Comparison of ENCODE assay signal across 16 cellular contexts in genomic region chr19:4049432-4049831, GRCh38. TPM values are rescaled to one million over a fixed set of nuclear protein-coding genes. Genes with fewer than 3 reads are reported as not detected.
DNase-seq lines count a peak whose midpoint lies in the region; ATAC-seq, FAIRE-seq and TF ChIP-seq lines count a peak whose summit lies in the region.
"Had no signal": no experiment of that assay in that cellular context is flagged by ENCODE, and none has a peak within 500 bp of the region (broad histone marks: within the 10 kb centered on the region; RNA-seq: fewer than 3 reads in every experiment).

No MANE protein-coding gene starts in this region.

- no peak for TF ChIP-seq CTCF in HEK293 (tag by site-specific recombination; IDR thresholded peaks at IDR 0.05)
- TF ChIP-seq CTCF in GM12878 (IDR thresholded peaks at IDR 0.05 in 2 of 3, conservative IDR thresholded peaks at IDR 0.05 in 1 of 3; ENCODE audit: control insufficient read depth in 2 of 3, extremely low read depth in 1 of 3, insufficient read depth in 1 of 3, low read depth in 3 of 3, low read length in 3 of 3) = no peak
- TF ChIP-seq CTCF in brain microvascular endothelial cell (IDR thresholded peaks at IDR 0.05; ENCODE audit: low read depth, low read length, missing control alignments) = no peak

- H3K27me3 ChIP-seq in GM12878 (replicated peaks in 1 of 2; ENCODE audit: control insufficient read depth in 2 of 2, insufficient read depth in 2 of 2, low read length in 1 of 2) (no peaks in the 10 kb centered on the region), trophoblast cell (ENCODE audit: insufficient read depth, low read length) (no peaks in the 10 kb centered on the region), brain microvascular endothelial cell (replicated peaks) (no peaks in the 10 kb centered on the region)
- H3K27me3 ChIP-seq: BE2C, testis had no signal

- CTCF ChIA-PET in HEK293 (lab: Yijun Ruan, JAX) (interaction anchor here (0.6 kb wide), 1 partner anchor 235 kb away, joined by 4 read pairs; no protein-coding TSS in a partner anchor), GM12878 (lab: Yijun Ruan, JAX) (no interaction called here)

- no peak overlapping the region for H4K8ac ChIP-seq in trophoblast cell (ENCODE audit: low read depth, low read length)

- H3K79me1 ChIP-seq in trophoblast cell (ENCODE audit: low read length) = peaks cover 3% of the 10 kb centered on the region

- POLR2A ChIA-PET in HEK293 (lab: Yijun Ruan, JAX) = no interaction called here
- POLR2A ChIA-PET in GM12878 (lab: Charles Lee) = interaction anchor here (0.5 to 0.6 kb wide), 2 partner anchors 8 to 1752 kb away, joined by 3 to 5 read pairs; no protein-coding TSS in a partner anchor

- H3K9ac ChIP-seq in GM12878 (ENCODE audit: control insufficient read depth, insufficient read depth, low read length) (no peak overlapping the region), trophoblast cell (ENCODE audit: low read length) (no peak overlapping the region)

- 90% methylated on average over 15 of the region's 15 CpGs for WGBS in GM12878 (ENCODE audit: insufficient coverage, insufficient replicate concordance, low lambda C conversion rate, missing lambda C conversion rate)
- no CpG with 5 or more reads among the region's 15 CpGs for WGBS in trophoblast cell (ENCODE audit: extremely low coverage, insufficient coverage, insufficient read length)

- no peak overlapping the region for H3K18ac ChIP-seq in trophoblast cell (ENCODE audit: low read length)

- no peak for TF ChIP-seq EP300 in GM12878 (IDR thresholded peaks at IDR 0.05; ENCODE audit: borderline replicate concordance in 1 of 2, control insufficient read depth in 1 of 2, low read depth in 2 of 2, low read length in 2 of 2)

- peak overlapping the region; percentile 87 for H3K4ac ChIP-seq in trophoblast cell (ENCODE audit: low read depth, low read length)

- H3K36me3 ChIP-seq in HEK293 (ENCODE audit: control insufficient read depth in 2 of 2, insufficient read depth in 1 of 2, low read length in 2 of 2) (peaks cover 22 to 57% of the 10 kb centered on the region in 2 experiments; a peak in 2 of 3 replicates), GM12878 (ENCODE audit: control insufficient read depth in 2 of 2, insufficient read depth in 2 of 2, low read length in 1 of 2) (peaks cover 27 to 46% of the 10 kb centered on the region in 2 experiments), trophoblast cell (ENCODE audit: control insufficient read depth in 1 of 2, insufficient read depth in 2 of 2, low read length in 2 of 2) (peaks cover 66 to 74% of the 10 kb centered on the region in 2 experiments), brain microvascular endothelial cell (replicated peaks) (peaks cover 47% of the 10 kb centered on the region)

- in situ Hi-C loops in GM12878 (cut with MboI) = no loop called here
- in situ Hi-C loops in brain microvascular endothelial cell (cut with HindIII; ENCODE audit: low pct_ligation_motif_present, low sequenced_read_pairs) = no loop called here

- ATAC-seq in GM12878 (no peak), left ventricle myocardium superior (peak; percentile 84)
- ATAC-seq: HCT116 had no signal

- peaks cover 34% of the 10 kb centered on the region for H3K79me2 ChIP-seq in GM12878 (ENCODE audit: control insufficient read depth, insufficient read depth, low read length)
- H3K79me2 ChIP-seq in trophoblast cell (ENCODE audit: control insufficient read depth, insufficient read depth, low read length, poor library complexity) = peaks cover 13% of the 10 kb centered on the region

- H3K23ac ChIP-seq in trophoblast cell (ENCODE audit: low read length) = no peak overlapping the region

- SMC1A ChIA-PET in GM12878 (lab: Charles Lee; ENCODE audit: uncharacterized antibody, unreplicated experiment) = no interaction called here

- H3K4me1 ChIP-seq in HEK293 (ENCODE audit: control insufficient read depth, insufficient read depth, low read length) = no peaks in the 10 kb centered on the region
- H3K4me1 ChIP-seq in GM12878 (ENCODE audit: control insufficient read depth, insufficient read depth, low read length) = 0 out of 2 replicates have a peak, but pooled peaks cover 2% of the 10 kb centered on the region
- H3K4me1 ChIP-seq in trophoblast cell (ENCODE audit: control insufficient read depth in 1 of 2, insufficient read depth in 2 of 2, low read length in 2 of 2) = peaks cover 7 to 10% of the 10 kb centered on the region in 2 experiments
- H3K4me1 ChIP-seq: BE2C had no signal

- RAD21 ChIA-PET in GM12878 (lab: Charles Lee; ENCODE audit: unreplicated experiment) = no interaction called here

- TF ChIP-seq RAD21 in GM12878 (IDR thresholded peaks at IDR 0.05; ENCODE audit: insufficient read depth, low read depth, low read length) = no peak

- no peaks in the 10 kb centered on the region for H3K9me3 ChIP-seq in HEK293 (ENCODE audit: control insufficient read depth, insufficient read depth, low read depth, low read length)
- H3K9me3 ChIP-seq in GM12878 (replicated peaks; ENCODE audit: control insufficient read depth, insufficient read depth, low read length) = no peaks in the 10 kb centered on the region
- peaks cover 9% of the 10 kb centered on the region for H3K9me3 ChIP-seq in trophoblast cell (ENCODE audit: insufficient read depth, low read depth, low read length)
- H3K9me3 ChIP-seq: BE2C, testis had no signal

- H3K14ac ChIP-seq in trophoblast cell (ENCODE audit: low read length) = no peak overlapping the region

- no peak overlapping the region for H2AK5ac ChIP-seq in trophoblast cell (ENCODE audit: low read length)

- no peak for FAIRE-seq in GM12878 (lab: Jason Lieb, UNC)

- BruUV-seq in GM12878 (replicated peaks; lab: Mats Ljungman, UMichigan) = TSS peak; percentile 29

- H3K27ac ChIP-seq in HEK293 (ENCODE audit: extremely low read depth, low read depth, low read length) = peak overlapping the region; percentile 24; the same call in 1 of the 2 replicates
- no peak overlapping the region for H3K27ac ChIP-seq in GM12878 (ENCODE audit: control insufficient read depth, insufficient read depth)
- H3K27ac ChIP-seq in trophoblast cell (ENCODE audit: low read depth, low read length) = no peak overlapping the region
- no peak overlapping the region for H3K27ac ChIP-seq in brain microvascular endothelial cell
- H3K27ac ChIP-seq: testis, WERI-Rb-1 had no signal

- no peak overlapping the region for H2BK120ac ChIP-seq in trophoblast cell (ENCODE audit: insufficient read depth, low read length, poor library complexity)

- H2AFZ ChIP-seq in GM12878 (ENCODE audit: control insufficient read depth, low read depth, low read length) (no peak overlapping the region), trophoblast cell (ENCODE audit: insufficient read depth, low read length, poor library complexity) (no peak overlapping the region)

- no peak overlapping the region for H2BK12ac ChIP-seq in trophoblast cell (ENCODE audit: low read length)

- H4K12ac ChIP-seq in trophoblast cell (ENCODE audit: low read depth, low read length) = no peak overlapping the region

- no peak for DNase-seq in GM12878 (ENCODE audit: low read depth, low spot score)
- DNase-seq in left ventricle myocardium superior = peak; percentile 83
- DNase-seq in trophoblast cell = no peak
- DNase-seq in stimulated activated CD4-positive, alpha-beta T cell treated with anti-CD3 and anti-CD28 coated beads, Interleukin-4, amount 100 ng/mL, for 1 hour = no peak
- no peak for DNase-seq in glomerular visceral epithelial cell (ENCODE audit: extremely low spot score)
- no peak for DNase-seq in brain microvascular endothelial cell
- no peak for DNase-seq in stimulated activated CD4-positive, alpha-beta T cell treated with anti-CD3 and anti-CD28 coated beads, Interleukin-15, amount 100 ng/mL, for 24 hours
- DNase-seq: BE2C; NCI-H187 treated with DMSO at 0.1 percent for 48 hours; NCI-H510A treated with DMSO at 0.1 percent for 48 hours; stimulated activated CD4-positive, alpha-beta T cell treated with anti-CD3 and anti-CD28 coated beads, Interleukin-12 subunit alpha, Interleukin-12 subunit beta, amount 100 ng/mL, for 4 hours; testis; WERI-Rb-1 had no signal

- H2BK5ac ChIP-seq in trophoblast cell (ENCODE audit: low read depth, low read length, poor library complexity) = no peak overlapping the region

- TF ChIP-seq POLR2A in GM12878 (IDR thresholded peaks at IDR 0.05; ENCODE audit: low read depth, low read length) = no peak

- no peak overlapping the region for H4K91ac ChIP-seq in trophoblast cell (ENCODE audit: low read depth, low read length)

- intact Hi-C loops in GM12878 (cut with micrococcal nuclease; ENCODE audit: unreplicated experiment) = no loop called here
- intact Hi-C loops in left ventricle myocardium superior (cut with micrococcal nuclease) = no loop called here

- H3K4me3 ChIP-seq in HEK293 (ENCODE audit: low read depth, low read length) (no peak overlapping the region), GM12878 (no peak overlapping the region), trophoblast cell (ENCODE audit: low read depth, low read length) (no peak overlapping the region), brain microvascular endothelial cell (ENCODE audit: low read depth, low read length) (no peak overlapping the region)
- H3K4me3 ChIP-seq: lung, testis had no signal

- H4K20me1 ChIP-seq in GM12878 (ENCODE audit: control insufficient read depth, insufficient read depth) = peaks cover 9% of the 10 kb centered on the region; the same call in 1 of the 2 replicates

- H3K4me2 ChIP-seq in GM12878 (ENCODE audit: control insufficient read depth, insufficient read depth) = no peak overlapping the region
- H3K4me2 ChIP-seq in trophoblast cell (ENCODE audit: low read length) = no peak overlapping the region

RNA-seq across cellular contexts. Expression of gene ZBTB7A, which starts 17.3 kb away (rescaled TPM):
- total RNA-seq in GM12878 (2013; cell fraction: nucleolus; rRNA removed) = 20.9 and 24.8 TPM in 2 replicates
- total RNA-seq in GM12878 (2014; rRNA removed) = 10.6 and 15.9 TPM in 2 replicates
- 3.2 TPM in 2 replicates for total RNA-seq in GM12878 (2014; rRNA removed; fragmentation: Illumina TruSeq; extraction: Trizol)
- 40.0 and 42.4 TPM in 2 replicates for total RNA-seq in GM12878 (2021)
- 2.2 TPM for polyA plus RNA-seq in GM12878 (2011; ENCODE audit: low read depth)
- polyA plus RNA-seq in GM12878 (2011; rRNA removed) = 0.84 and 2.5 TPM in 2 replicates
- 4.5 and 7.6 TPM in 2 replicates for polyA plus RNA-seq in GM12878 (2011; cell fraction: cytosol; rRNA removed)
- 12.8 and 18.3 TPM in 2 replicates for polyA plus RNA-seq in GM12878 (2011; cell fraction: nucleus; rRNA removed)
- polyA plus RNA-seq in GM12878 (2012) = 14.1 and 15.9 TPM in 2 replicates
- polyA plus RNA-seq in GM12878 (2014; fragmentation: Illumina TruSeq; extraction: Trizol) = 4.1 and 5.9 TPM in 2 replicates
- polyA plus RNA-seq in GM12878 (2014; fragmentation: Nextera tagmentation; extraction: Ambion mirVana) = under 1 TPM; 0.26 to 0.73 TPM
- 16.2 and 22.2 TPM in 2 replicates for polyA plus RNA-seq in GM12878 (2014; rRNA removed)
- polyA plus RNA-seq in GM12878 (2016; fragmentation: Nextera tagmentation; extraction: Ambion mirVana) = 10 to 100 TPM in 1 of 2 experiments, 1 to 10 TPM in 1; 2.0 to 10.1 TPM
- polyA minus RNA-seq in GM12878 (2011; rRNA and poly(A)+ RNA removed) = 3.6 and 6.5 TPM in 2 replicates
- polyA minus RNA-seq in GM12878 (2011; cell fraction: cytosol; rRNA and poly(A)+ RNA removed) = 12.4 and 12.8 TPM in 2 replicates
- polyA minus RNA-seq in GM12878 (2011; cell fraction: nucleus; rRNA and poly(A)+ RNA removed) = 3.6 and 4.7 TPM in 2 replicates
- 35.2 TPM for total RNA-seq in left ventricle myocardium superior
- polyA plus RNA-seq in trophoblast cell (2013) = 33.3 and 34.5 TPM in 2 replicates

RNA-seq across cellular contexts. Expression of gene PIAS4, which starts 41.9 kb away (rescaled TPM):
- total RNA-seq in GM12878 (2013; cell fraction: nucleolus; rRNA removed) = 20.6 and 22.2 TPM in 2 replicates
- total RNA-seq in GM12878 (2014; rRNA removed) = 17.8 and 22.0 TPM in 2 replicates
- total RNA-seq in GM12878 (2014; rRNA removed; fragmentation: Illumina TruSeq; extraction: Trizol) = 5.7 and 10.6 TPM in 2 replicates
- total RNA-seq in GM12878 (2021) = 23.2 and 25.1 TPM in 2 replicates
- 12.1 TPM for polyA plus RNA-seq in GM12878 (2011; ENCODE audit: low read depth)
- 2.7 and 7.7 TPM in 2 replicates for polyA plus RNA-seq in GM12878 (2011; rRNA removed)
- 11.0 and 13.0 TPM in 2 replicates for polyA plus RNA-seq in GM12878 (2011; cell fraction: cytosol; rRNA removed)
- polyA plus RNA-seq in GM12878 (2011; cell fraction: nucleus; rRNA removed) = 16.1 and 32.0 TPM in 2 replicates
- 15.2 and 24.4 TPM in 2 replicates for polyA plus RNA-seq in GM12878 (2012)
- 5.4 and 9.6 TPM in 2 replicates for polyA plus RNA-seq in GM12878 (2014; fragmentation: Illumina TruSeq; extraction: Trizol)
- under 1 TPM; 0.13 to 0.40 TPM for polyA plus RNA-seq in GM12878 (2014; fragmentation: Nextera tagmentation; extraction: Ambion mirVana)
- 17.9 and 23.1 TPM in 2 replicates for polyA plus RNA-seq in GM12878 (2014; rRNA removed)
- 10 to 100 TPM; 12.0 to 13.5 TPM for polyA plus RNA-seq in GM12878 (2016; fragmentation: Nextera tagmentation; extraction: Ambion mirVana)
- polyA minus RNA-seq in GM12878 (2011; rRNA and poly(A)+ RNA removed) = 4.2 and 14.1 TPM in 2 replicates
- 4.5 and 4.8 TPM in 2 replicates for polyA minus RNA-seq in GM12878 (2011; cell fraction: cytosol; rRNA and poly(A)+ RNA removed)
- 14.3 and 19.8 TPM in 2 replicates for polyA minus RNA-seq in GM12878 (2011; cell fraction: nucleus; rRNA and poly(A)+ RNA removed)
- 19.8 TPM for total RNA-seq in left ventricle myocardium superior
- polyA plus RNA-seq in trophoblast cell (2013) = 73.6 and 81.3 TPM in 2 replicates

Comparison
In these comparisons a context has a peak if more than half of its experiments do, and no peak if none do; other contexts are left out.
1. Of the 9 proteins assayed by ChIP-seq in both HEK293 and GM12878: peak only in HEK293: REST; only in GM12878: none; in both: none; in neither: 8.